In genomic region chr3:31948255-31948654, GRCh38 we compare ENCODE assay signal across 13 cellular contexts. TPM values are rescaled to one million over a fixed set of nuclear protein-coding genes. Genes with fewer than 3 reads are reported as not detected.
"Had no signal": no experiment of that assay in that cellular context is flagged by ENCODE, and none has a peak within 500 bp of the region (broad histone marks: within the 10 kb centered on the region; RNA-seq: fewer than 3 reads in every experiment).

No MANE protein-coding gene starts in this region.

- H3K27me3 ChIP-seq: cardiac muscle cell, upper lobe of left lung had no signal

- H3K27ac Mint-ChIP-seq: activated CD4-positive, alpha-beta T cell treated with anti-CD3 and anti-CD28 coated beads, Interleukin-2, amount 10 ng/mL, durations not matched to agents 24 days and 14 days; activated naive CD4-positive, alpha-beta T cell treated with anti-CD3 and anti-CD28 coated beads, Interleukin-2, amount 10 ng/mL, durations not matched to agents 7 days and 5 days; activated T-helper 2 cell treated with anti-CD3 and anti-CD28 coated beads, Interferon-gamma antibody, Interleukin-2, Interleukin-4, amounts not matched to agents 10 μg/mL and 5 μg/mL and 100 μg/mL, durations not matched to agents 14 hours and 24 hours and 36 hours had no signal

- ATAC-seq: naive thymus-derived CD8-positive, alpha-beta T cell had no signal

- H3K36me3 Mint-ChIP-seq: activated naive CD4-positive, alpha-beta T cell treated with anti-CD3 and anti-CD28 coated beads, Interleukin-2, amount 10 ng/mL, durations not matched to agents 7 days and 5 days; naive thymus-derived CD8-positive, alpha-beta T cell had no signal

- H3K9me3 ChIP-seq: lower lobe of right lung, upper lobe of left lung had no signal

- H3K4me3 ChIP-seq: cardiac muscle cell, lower lobe of right lung, skin epidermis, upper lobe of left lung had no signal

- H3K27ac ChIP-seq: cardiac muscle cell, lower lobe of right lung, upper lobe of left lung had no signal

- H3K9me3 Mint-ChIP-seq: activated naive CD4-positive, alpha-beta T cell treated with anti-CD3 and anti-CD28 coated beads, Interleukin-2, amount 10 ng/mL, durations not matched to agents 7 days and 5 days; activated T-helper 2 cell treated with anti-CD3 and anti-CD28 coated beads, Interferon-gamma antibody, Interleukin-2, Interleukin-4, amounts not matched to agents 10 μg/mL and 5 μg/mL and 100 μg/mL, durations not matched to agents 14 hours and 24 hours and 36 hours had no signal

- H3K4me3 Mint-ChIP-seq: activated CD4-positive, alpha-beta T cell treated with anti-CD3 and anti-CD28 coated beads, Interleukin-2, amount 10 ng/mL, durations not matched to agents 24 days and 14 days; activated naive CD4-positive, alpha-beta T cell treated with anti-CD3 and anti-CD28 coated beads, Interleukin-2, amount 10 ng/mL, durations not matched to agents 7 days and 5 days; naive thymus-derived CD8-positive, alpha-beta T cell had no signal

- H3K36me3 ChIP-seq: cardiac muscle cell, lower lobe of right lung, upper lobe of left lung had no signal

- DNase-seq: activated CD4-positive, alpha-beta T cell treated with anti-CD3 and anti-CD28 coated beads, Interleukin-2, amount 10 ng/mL, durations not matched to agents 24 days and 14 days; activated CD8-positive, alpha-beta memory T cell treated with anti-CD3 and anti-CD28 coated beads for 24 hours; activated naive CD4-positive, alpha-beta T cell treated with anti-CD3 and anti-CD28 coated beads, Interleukin-2, amount 10 ng/mL, durations not matched to agents 7 days and 5 days; effector CD4-positive, alpha-beta T cell; kidney glomerular epithelial cell; lower lobe of right lung; naive thymus-derived CD8-positive, alpha-beta T cell; posterior cingulate gyrus; stimulated activated naive CD4-positive, alpha-beta T cell treated with Interleukin-2 at 50 U/mL for 16 hours; upper lobe of left lung had no signal

RNA-seq across cellular contexts. Expression of gene ZNF860, which starts 33.3 kb away (rescaled TPM):
- total RNA-seq: cardiac muscle cell had no signal
- polyA plus RNA-seq: cardiac muscle cell; naive thymus-derived CD8-positive, alpha-beta T cell had no signal
